In the genomic region with DNA sequence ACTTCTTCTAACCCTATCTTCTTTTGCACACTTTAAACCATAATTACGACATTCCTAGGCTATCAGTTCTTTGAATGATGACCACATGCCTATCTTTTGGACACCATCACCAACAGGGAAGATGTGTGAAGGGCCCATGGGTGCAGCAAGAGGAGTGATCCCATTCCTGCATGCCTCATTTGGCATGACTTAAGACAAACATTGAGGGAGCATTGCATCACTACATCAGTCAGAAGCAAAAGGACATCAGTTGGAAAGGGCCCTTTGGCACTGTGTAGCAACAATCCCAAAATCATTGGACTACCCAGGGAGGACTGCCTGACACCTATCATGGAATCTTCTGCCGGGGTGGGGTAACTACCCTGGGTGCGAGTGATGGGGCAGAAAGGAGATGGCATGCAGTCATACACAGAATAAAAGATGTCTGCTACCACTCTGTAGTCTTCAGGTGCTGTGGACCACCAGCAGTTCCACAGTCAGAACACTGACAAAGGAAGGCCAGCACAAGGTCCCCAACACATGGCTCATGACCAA, we compare ENCODE assay signal across 1 cellular context.
A peak's percentile ranks its signal among the peaks of the same experiment; 100 is the strongest.
TF ChIP-seq lines count a peak whose summit lies in the region.

No MANE protein-coding gene starts in this region.

TF ChIP-seq in K562, 482 proteins besides CTCF, POLR2A, EP300 and RAD21 (continued from another document):
- TF ChIP-seq, protein P1, sequence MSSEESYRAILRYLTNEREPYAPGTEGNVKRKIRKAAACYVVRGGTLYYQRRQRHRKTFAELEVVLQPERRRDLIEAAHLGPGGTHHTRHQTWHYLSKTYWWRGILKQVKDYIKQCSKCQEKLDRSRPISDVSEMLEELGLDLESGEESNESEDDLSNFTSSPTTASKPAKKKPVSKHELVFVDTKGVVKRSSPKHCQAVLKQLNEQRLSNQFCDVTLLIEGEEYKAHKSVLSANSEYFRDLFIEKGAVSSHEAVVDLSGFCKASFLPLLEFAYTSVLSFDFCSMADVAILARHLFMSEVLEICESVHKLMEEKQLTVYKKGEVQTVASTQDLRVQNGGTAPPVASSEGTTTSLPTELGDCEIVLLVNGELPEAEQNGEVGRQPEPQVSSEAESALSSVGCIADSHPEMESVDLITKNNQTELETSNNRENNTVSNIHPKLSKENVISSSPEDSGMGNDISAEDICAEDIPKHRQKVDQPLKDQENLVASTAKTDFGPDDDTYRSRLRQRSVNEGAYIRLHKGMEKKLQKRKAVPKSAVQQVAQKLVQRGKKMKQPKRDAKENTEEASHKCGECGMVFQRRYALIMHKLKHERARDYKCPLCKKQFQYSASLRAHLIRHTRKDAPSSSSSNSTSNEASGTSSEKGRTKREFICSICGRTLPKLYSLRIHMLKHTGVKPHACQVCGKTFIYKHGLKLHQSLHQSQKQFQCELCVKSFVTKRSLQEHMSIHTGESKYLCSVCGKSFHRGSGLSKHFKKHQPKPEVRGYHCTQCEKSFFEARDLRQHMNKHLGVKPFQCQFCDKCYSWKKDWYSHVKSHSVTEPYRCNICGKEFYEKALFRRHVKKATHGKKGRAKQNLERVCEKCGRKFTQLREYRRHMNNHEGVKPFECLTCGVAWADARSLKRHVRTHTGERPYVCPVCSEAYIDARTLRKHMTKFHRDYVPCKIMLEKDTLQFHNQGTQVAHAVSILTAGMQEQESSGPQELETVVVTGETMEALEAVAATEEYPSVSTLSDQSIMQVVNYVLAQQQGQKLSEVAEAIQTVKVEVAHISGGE (CRISPR knock-in tag; IDR thresholded peaks at IDR 0.05) = peak in 1 of 3 experiments; percentile 59; a peak in 2 of 6 replicates
- TF ChIP-seq CBX5 (IDR thresholded peaks at IDR 0.05; ENCODE audit: borderline replicate concordance, low read depth) (no peak), BRD4 (IDR thresholded peaks at IDR 0.05) (no peak), BCOR (IDR thresholded peaks at IDR 0.05) (no peak), PKNOX1 (IDR thresholded peaks at IDR 0.05) (no peak), STAG1 (CRISPR knock-in tag; IDR thresholded peaks at IDR 0.05; ENCODE audit: borderline replicate concordance) (no peak), PCBP2 (IDR thresholded peaks at IDR 0.05; ENCODE audit: low read depth, low read length, poor library complexity, severe bottlenecking) (no peak), POLR2H (tag; IDR thresholded peaks at IDR 0.05; ENCODE audit: low read depth) (0 out of 2 replicates have a peak, but pooled peaks have one; percentile 49), SNIP1 (IDR thresholded peaks at IDR 0.05; ENCODE audit: low read depth) (no peak), THAP12 (CRISPR knock-in tag; IDR thresholded peaks at IDR 0.05) (no peak), KLF16 (IDR thresholded peaks at IDR 0.05) (peak; percentile 60; the same call in 1 of the 2 replicates), CLOCK (CRISPR knock-in tag; IDR thresholded peaks at IDR 0.05; ENCODE audit: borderline replicate concordance) (no peak), TAF7 (tag; IDR thresholded peaks at IDR 0.05) (no peak), CHD4 (IDR thresholded peaks at IDR 0.05; ENCODE audit: insufficient read depth, insufficient replicate concordance, low read depth, low read length, poor library complexity, severe bottlenecking) (no peak), ZNF232 (CRISPR knock-in tag; IDR thresholded peaks at IDR 0.05) (no peak), ZFPM2 (CRISPR knock-in tag; IDR thresholded peaks at IDR 0.05) (no peak), GABPA (tag; conservative IDR thresholded peaks at IDR 0.05; ENCODE audit: low read depth) (no peak; the same call in 1 of the 2 replicates), FOXJ2 (tag; IDR thresholded peaks at IDR 0.05) (no peak), SP2 (IDR thresholded peaks at IDR 0.05; ENCODE audit: extremely low read depth, low read depth, low read length, poor library complexity, severe bottlenecking) (no peak), ZNF668 (CRISPR knock-in tag; IDR thresholded peaks at IDR 0.05) (no peak), TCF7L2 (IDR thresholded peaks at IDR 0.05; ENCODE audit: low read depth, low read length) (no peak), ZNF316 (IDR thresholded peaks at IDR 0.05) (no peak), ZBTB7A (IDR thresholded peaks at IDR 0.05; ENCODE audit: borderline replicate concordance, control insufficient read depth, low read depth, low read length) (no peak), PHF20 (IDR thresholded peaks at IDR 0.05; ENCODE audit: partially characterized antibody) (no peak), NFATC3 (IDR thresholded peaks at IDR 0.05) (no peak)
- TF ChIP-seq, protein P2, sequence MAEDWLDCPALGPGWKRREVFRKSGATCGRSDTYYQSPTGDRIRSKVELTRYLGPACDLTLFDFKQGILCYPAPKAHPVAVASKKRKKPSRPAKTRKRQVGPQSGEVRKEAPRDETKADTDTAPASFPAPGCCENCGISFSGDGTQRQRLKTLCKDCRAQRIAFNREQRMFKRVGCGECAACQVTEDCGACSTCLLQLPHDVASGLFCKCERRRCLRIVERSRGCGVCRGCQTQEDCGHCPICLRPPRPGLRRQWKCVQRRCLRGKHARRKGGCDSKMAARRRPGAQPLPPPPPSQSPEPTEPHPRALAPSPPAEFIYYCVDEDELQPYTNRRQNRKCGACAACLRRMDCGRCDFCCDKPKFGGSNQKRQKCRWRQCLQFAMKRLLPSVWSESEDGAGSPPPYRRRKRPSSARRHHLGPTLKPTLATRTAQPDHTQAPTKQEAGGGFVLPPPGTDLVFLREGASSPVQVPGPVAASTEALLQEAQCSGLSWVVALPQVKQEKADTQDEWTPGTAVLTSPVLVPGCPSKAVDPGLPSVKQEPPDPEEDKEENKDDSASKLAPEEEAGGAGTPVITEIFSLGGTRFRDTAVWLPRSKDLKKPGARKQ (CRISPR knock-in tag; IDR thresholded peaks at IDR 0.05) = no peak
- TF ChIP-seq, protein P3, sequence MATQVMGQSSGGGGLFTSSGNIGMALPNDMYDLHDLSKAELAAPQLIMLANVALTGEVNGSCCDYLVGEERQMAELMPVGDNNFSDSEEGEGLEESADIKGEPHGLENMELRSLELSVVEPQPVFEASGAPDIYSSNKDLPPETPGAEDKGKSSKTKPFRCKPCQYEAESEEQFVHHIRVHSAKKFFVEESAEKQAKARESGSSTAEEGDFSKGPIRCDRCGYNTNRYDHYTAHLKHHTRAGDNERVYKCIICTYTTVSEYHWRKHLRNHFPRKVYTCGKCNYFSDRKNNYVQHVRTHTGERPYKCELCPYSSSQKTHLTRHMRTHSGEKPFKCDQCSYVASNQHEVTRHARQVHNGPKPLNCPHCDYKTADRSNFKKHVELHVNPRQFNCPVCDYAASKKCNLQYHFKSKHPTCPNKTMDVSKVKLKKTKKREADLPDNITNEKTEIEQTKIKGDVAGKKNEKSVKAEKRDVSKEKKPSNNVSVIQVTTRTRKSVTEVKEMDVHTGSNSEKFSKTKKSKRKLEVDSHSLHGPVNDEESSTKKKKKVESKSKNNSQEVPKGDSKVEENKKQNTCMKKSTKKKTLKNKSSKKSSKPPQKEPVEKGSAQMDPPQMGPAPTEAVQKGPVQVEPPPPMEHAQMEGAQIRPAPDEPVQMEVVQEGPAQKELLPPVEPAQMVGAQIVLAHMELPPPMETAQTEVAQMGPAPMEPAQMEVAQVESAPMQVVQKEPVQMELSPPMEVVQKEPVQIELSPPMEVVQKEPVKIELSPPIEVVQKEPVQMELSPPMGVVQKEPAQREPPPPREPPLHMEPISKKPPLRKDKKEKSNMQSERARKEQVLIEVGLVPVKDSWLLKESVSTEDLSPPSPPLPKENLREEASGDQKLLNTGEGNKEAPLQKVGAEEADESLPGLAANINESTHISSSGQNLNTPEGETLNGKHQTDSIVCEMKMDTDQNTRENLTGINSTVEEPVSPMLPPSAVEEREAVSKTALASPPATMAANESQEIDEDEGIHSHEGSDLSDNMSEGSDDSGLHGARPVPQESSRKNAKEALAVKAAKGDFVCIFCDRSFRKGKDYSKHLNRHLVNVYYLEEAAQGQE (CRISPR knock-in tag; IDR thresholded peaks at IDR 0.05; ENCODE audit: low read depth) = no peak
